ENCODE assay signal across 9 cellular contexts in genomic region chr16:4802659-4803287, GRCh38. TPM values are rescaled to one million over a fixed set of nuclear protein-coding genes. Genes with fewer than 3 reads are reported as not detected.
DNase-seq lines count a peak whose midpoint lies in the region; ATAC-seq and TF ChIP-seq lines count a peak whose summit lies in the region.
"Had no signal": no experiment of that assay in that cellular context is flagged by ENCODE, and none has a peak within 500 bp of the region (broad histone marks: within the 10 kb centered on the region; RNA-seq: fewer than 3 reads in every experiment).

No MANE protein-coding gene starts in this region.

- no peaks in the 10 kb centered on the region for H3K27me3 ChIP-seq in CD4-positive, alpha-beta T cell (ENCODE audit: control insufficient read depth, insufficient read depth, low read length)
- H3K27me3 ChIP-seq in HL-60 (ENCODE audit: insufficient read depth, poor library complexity, severe bottlenecking), result no peaks in the 10 kb centered on the region

- ATAC-seq in CD4-positive, alpha-beta T cell (ENCODE audit: poor library complexity), result peak; percentile 83
- ATAC-seq in GM19467 (IDR thresholded peaks at IDR 0.05; ENCODE audit: unreplicated experiment), result peak; percentile 86

- H3K4me3 ChIP-seq in HL-60 (replicated peaks; ENCODE audit: insufficient read depth, low read length), result peak overlapping the region; percentile 71

- H3K4me3 Mint-ChIP-seq in CD4-positive, alpha-beta T cell, result peak overlapping the region; percentile 92

- no peaks in the 10 kb centered on the region for H3K9me3 ChIP-seq in CD4-positive, alpha-beta T cell (ENCODE audit: control insufficient read depth, low read length)

- POLR2A ChIA-PET in CD4-positive, alpha-beta T cell (lab: Charles Lee), result interaction anchor here (0.5 to 3.0 kb wide), 14 partner anchors 8 to 1013 kb away, joined by 3 to 38 read pairs (median 4); partner anchors contain the start of genes ANKS3, DNAAF8, GLYR1 and MGRN1

- DNase-seq in CD4-positive, alpha-beta T cell, result peak; percentile 76 to 89 (median 86)
- DNase-seq in HL-60 (ENCODE audit: low read depth in 1 of 2, low spot score in 1 of 2) (peak; percentile 80 to 94), NCI-H82 treated with DMSO at 0.1 percent for 48 hours (lab: John Stamatoyannopoulos, UW; ENCODE audit: unreplicated experiment) (peak; percentile 82), lung microvascular endothelial cell (ENCODE audit: low read depth in 2 of 2) (peak; percentile 89 to 90)
- DNase-seq in activated CD8-positive, alpha-beta memory T cell treated with anti-CD3 and anti-CD28 coated beads for 1 hour (ENCODE audit: extremely low read depth in 1 of 2, low read depth in 1 of 2), result peak; percentile 59 to 83
- DNase-seq in effector CD4-positive, alpha-beta T cell, result peak; percentile 82
- peak; percentile 75 to 87 (median 79) for DNase-seq in stimulated activated CD4-positive, alpha-beta T cell treated with anti-CD3 and anti-CD28 coated beads, TNF-alpha, amount 100 ng/mL, for 24 hours (ENCODE audit: low read depth in 3 of 3)

- no peaks in the 10 kb centered on the region for H3K27me3 Mint-ChIP-seq in CD4-positive, alpha-beta T cell

- peaks cover 31% of the 10 kb centered on the region for H3K36me3 Mint-ChIP-seq in CD4-positive, alpha-beta T cell (ENCODE audit: low read depth)

- H3K27ac Mint-ChIP-seq in CD4-positive, alpha-beta T cell, result peak overlapping the region; percentile 96

- H3K4me1 Mint-ChIP-seq in CD4-positive, alpha-beta T cell (ENCODE audit: low read depth), result peaks cover 22% of the 10 kb centered on the region

- CTCF ChIA-PET in CD4-positive, alpha-beta T cell (lab: Charles Lee), result interaction anchor here (0.6 to 1.6 kb wide), 4 partner anchors 34 to 153 kb away, joined by 3 to 5 read pairs (median 3); partner anchors contain the start of genes ANKS3 and DNAAF8

- intact Hi-C loops in CD4-positive, alpha-beta T cell (cut with DNase I, micrococcal nuclease), result loop anchor here (1.0 to 10.0 kb wide), 4 partner anchors 34 to 188 kb away; partner anchors contain the start of genes ANKS3 (in 2 of the 2), DNAAF8 (in 2 of the 2) and UBALD1 (in 1 of the 2)

- no peaks in the 10 kb centered on the region for H3K9me3 Mint-ChIP-seq in CD4-positive, alpha-beta T cell

- no peak for TF ChIP-seq CTCF in CD4-positive, alpha-beta T cell (IDR thresholded peaks at IDR 0.05)
- no peak for TF ChIP-seq CTCF in HL-60 (IDR thresholded peaks at IDR 0.05; ENCODE audit: insufficient read depth, low read length)

- H3K27ac ChIP-seq in CD4-positive, alpha-beta T cell (ENCODE audit: low read depth, low read length), result peak overlapping the region; percentile 56
- H3K27ac ChIP-seq in HL-60 (replicated peaks), result peak overlapping the region; percentile 85

RNA-seq across cellular contexts. Expression of gene ROGDI, which starts 0.3 kb away (rescaled TPM):
- total RNA-seq in CD4-positive, alpha-beta T cell, result 10 to 100 TPM in 1 of 2 experiments, 1 to 10 TPM in 1; 9.4 to 11.0 TPM
- 22.0 and 33.3 TPM in 2 replicates for total RNA-seq in lung microvascular endothelial cell

RNA-seq across cellular contexts. Expression of gene SMIM22, which starts 7.6 kb away (rescaled TPM):
- total RNA-seq in CD4-positive, alpha-beta T cell, result not detected
- total RNA-seq in lung microvascular endothelial cell, result not detected in 2 replicates
- total RNA-seq: glomerular endothelial cell had no signal

RNA-seq across cellular contexts. Expression of gene SEPTIN12, which starts 14.6 kb away (rescaled TPM):
- total RNA-seq in CD4-positive, alpha-beta T cell, result not detected
- total RNA-seq in lung microvascular endothelial cell, result not detected in 2 replicates
- total RNA-seq: glomerular endothelial cell had no signal

RNA-seq across cellular contexts. Expression of gene ZNF500, which starts 35.8 kb away (rescaled TPM):
- total RNA-seq in CD4-positive, alpha-beta T cell, result 10 to 100 TPM; 11.8 to 12.4 TPM
- total RNA-seq in lung microvascular endothelial cell, result 3.7 and 6.2 TPM in 2 replicates

RNA-seq across cellular contexts. Expression of gene GLYR1, which starts 44.3 kb away (rescaled TPM):
- 10 to 100 TPM; 71.7 to 77.2 TPM for total RNA-seq in CD4-positive, alpha-beta T cell
- total RNA-seq in lung microvascular endothelial cell, result 36.4 and 47.8 TPM in 2 replicates

Comparison
In these comparisons a context has a peak if more than half of its experiments do, and no peak if none do; other contexts are left out.
1. Peak in every context shown above with its lines: DNase-seq, ATAC-seq, H3K4me3 ChIP-seq and H3K27ac ChIP-seq.